Comparison of ENCODE assay signal across 26 cellular contexts in genomic region chr5:10678236-10678635, GRCh38.
A peak's percentile ranks its signal among the peaks of the same experiment; 100 is the strongest.
DNase-seq lines count a peak whose midpoint lies in the region; ATAC-seq and TF ChIP-seq lines count a peak whose summit lies in the region.
"Had no signal": no experiment of that assay in that cellular context is flagged by ENCODE, and none has a peak within 500 bp of the region (broad histone marks: within the 10 kb centered on the region; RNA-seq: fewer than 3 reads in every experiment).

No MANE protein-coding gene starts in this region.

- no peak overlapping the region for H3K4me3 Mint-ChIP-seq in HFFc6
- no peak overlapping the region for H3K4me3 Mint-ChIP-seq in activated T-helper 17 cell treated with anti-CD3 and anti-CD28 coated beads, Interleukin-2, amount 50 U/mL, for 72 hours
- H3K4me3 Mint-ChIP-seq: activated B cell treated with CpG ODN at 0.5 μM for 24 hours; activated CD8-positive, alpha-beta memory T cell treated with anti-CD3 and anti-CD28 coated beads, Interleukin-2, amount 10 ng/mL, durations not matched to agents 7 days and 5 days; activated naive CD4-positive, alpha-beta T cell treated with anti-CD3 and anti-CD28 coated beads for 36 hours; CD4-positive, CD25-positive, alpha-beta regulatory T cell; stimulated activated naive B cell treated with anti-CD40 and anti-IgM and Interleukin-4, amounts not matched to agents 10 μg/mL and 1 μg/mL and 100 μg/mL, for 72 hours had no signal

- in situ Hi-C loops in astrocyte of the cerebellum (cut with HindIII; ENCODE audit: low sequenced_read_pairs) = no loop called here

- no peak overlapping the region for H2BK5ac ChIP-seq in mesenchymal stem cell (ENCODE audit: low read depth, low read length, poor library complexity, severe bottlenecking)

- H3K9ac ChIP-seq in mesenchymal stem cell (ENCODE audit: low read length) = no peak overlapping the region

- H3K14ac ChIP-seq in mesenchymal stem cell (ENCODE audit: low read length in 2 of 2) = no peak overlapping the region

- H3K4ac ChIP-seq in mesenchymal stem cell (ENCODE audit: low read depth in 1 of 2, low read length in 2 of 2) = no peak overlapping the region

- H4K8ac ChIP-seq in mesenchymal stem cell (ENCODE audit: low read length) = no peak overlapping the region

- H3K9me3 ChIP-seq in mesenchymal stem cell (ENCODE audit: control insufficient read depth, low read length) = peaks cover 11% of the 10 kb centered on the region
- H3K9me3 ChIP-seq: lower lobe of right lung, MG63, right lobe of liver, suprapubic skin had no signal

- no peak overlapping the region for H2AFZ ChIP-seq in mesenchymal stem cell (ENCODE audit: low read depth, low read length)

- ATAC-seq in activated T-helper 17 cell treated with anti-CD3 and anti-CD28 coated beads, Interleukin-2, amount 50 U/mL, for 72 hours (replicated peaks) = no peak
- ATAC-seq in GM19455 (IDR thresholded peaks at IDR 0.05; ENCODE audit: unreplicated experiment) = no peak
- ATAC-seq: activated CD8-positive, alpha-beta memory T cell treated with anti-CD3 and anti-CD28 coated beads, Interleukin-2, amount 10 ng/mL, durations not matched to agents 7 days and 5 days; lower lobe of right lung; right lobe of liver; stimulated activated naive B cell treated with anti-CD40 and anti-IgM and Interleukin-4, amounts not matched to agents 10 μg/mL and 1 μg/mL and 100 μg/mL, for 72 hours had no signal

- no peak overlapping the region for H3K23ac ChIP-seq in mesenchymal stem cell (ENCODE audit: low read length in 2 of 2)

- peaks cover 16% of the 10 kb centered on the region for H3K4me1 ChIP-seq in mesenchymal stem cell (ENCODE audit: control insufficient read depth, insufficient read depth, low read depth, low read length)
- H3K4me1 ChIP-seq: lower lobe of right lung, right lobe of liver, suprapubic skin had no signal

- H3K27ac Mint-ChIP-seq in HFFc6 = peak overlapping the region; percentile 68
- H3K27ac Mint-ChIP-seq in activated T-helper 17 cell treated with anti-CD3 and anti-CD28 coated beads, Interleukin-2, amount 50 U/mL, for 72 hours = no peak overlapping the region
- H3K27ac Mint-ChIP-seq: activated B cell treated with CpG ODN at 0.5 μM for 24 hours; activated CD8-positive, alpha-beta memory T cell treated with anti-CD3 and anti-CD28 coated beads, Interleukin-2, amount 10 ng/mL, durations not matched to agents 7 days and 5 days; activated naive CD4-positive, alpha-beta T cell treated with anti-CD3 and anti-CD28 coated beads for 36 hours had no signal

- H3K27me3 Mint-ChIP-seq in HFFc6 (ENCODE audit: insufficient read depth) = peaks cover 15% of the 10 kb centered on the region
- H3K27me3 Mint-ChIP-seq in activated T-helper 17 cell treated with anti-CD3 and anti-CD28 coated beads, Interleukin-2, amount 50 U/mL, for 72 hours = no peaks in the 10 kb centered on the region
- H3K27me3 Mint-ChIP-seq: activated B cell treated with CpG ODN at 0.5 μM for 24 hours; activated CD8-positive, alpha-beta memory T cell treated with anti-CD3 and anti-CD28 coated beads, Interleukin-2, amount 10 ng/mL, durations not matched to agents 7 days and 5 days; CD4-positive, CD25-positive, alpha-beta regulatory T cell; stimulated activated naive B cell treated with anti-CD40 and anti-IgM and Interleukin-4, amounts not matched to agents 10 μg/mL and 1 μg/mL and 100 μg/mL, for 72 hours had no signal

- H3K79me1 ChIP-seq in mesenchymal stem cell (replicated peaks; ENCODE audit: low read length, poor library complexity, severe bottlenecking) = peaks cover 30% of the 10 kb centered on the region

- peaks cover 29% of the 10 kb centered on the region for H3K36me3 Mint-ChIP-seq in HFFc6 (ENCODE audit: low read depth)
- peaks cover 42% of the 10 kb centered on the region for H3K36me3 Mint-ChIP-seq in activated T-helper 17 cell treated with anti-CD3 and anti-CD28 coated beads, Interleukin-2, amount 50 U/mL, for 72 hours (ENCODE audit: low read depth)

- H2AK5ac ChIP-seq in mesenchymal stem cell (ENCODE audit: low read length, severe bottlenecking) = no peak overlapping the region

- 100% methylated on average over 2 of the region's 2 CpGs for WGBS in mesenchymal stem cell

- peaks cover 17% of the 10 kb centered on the region for H3K4me1 Mint-ChIP-seq in HFFc6 (ENCODE audit: low read depth)
- H3K4me1 Mint-ChIP-seq in activated T-helper 17 cell treated with anti-CD3 and anti-CD28 coated beads, Interleukin-2, amount 50 U/mL, for 72 hours = no peaks in the 10 kb centered on the region
- H3K4me1 Mint-ChIP-seq: activated B cell treated with CpG ODN at 0.5 μM for 24 hours; activated CD8-positive, alpha-beta memory T cell treated with anti-CD3 and anti-CD28 coated beads, Interleukin-2, amount 10 ng/mL, durations not matched to agents 7 days and 5 days; stimulated activated naive B cell treated with anti-CD40 and anti-IgM and Interleukin-4, amounts not matched to agents 10 μg/mL and 1 μg/mL and 100 μg/mL, for 72 hours had no signal

- peaks cover 0 to 18% of the 10 kb centered on the region in 2 experiments for H3K27me3 ChIP-seq in mesenchymal stem cell (ENCODE audit: control insufficient read depth in 1 of 2, insufficient read depth in 1 of 2, low read length in 2 of 2)
- H3K27me3 ChIP-seq: cardiac muscle cell, MG63, right lobe of liver, suprapubic skin had no signal

- H3K18ac ChIP-seq in mesenchymal stem cell (ENCODE audit: low read depth in 1 of 2, low read length in 2 of 2) = no peak overlapping the region

- peak overlapping the region; percentile 75 for H3K27ac ChIP-seq in mesenchymal stem cell (ENCODE audit: low read length, poor library complexity, severe bottlenecking)
- H3K27ac ChIP-seq: cardiac muscle cell, lower lobe of right lung, right lobe of liver, suprapubic skin had no signal

- H2BK120ac ChIP-seq in mesenchymal stem cell (ENCODE audit: low read depth, low read length) = no peak overlapping the region

- no peak overlapping the region for H2BK12ac ChIP-seq in mesenchymal stem cell (ENCODE audit: low read length in 2 of 2)

- H3K9me3 Mint-ChIP-seq in HFFc6 = peaks cover 4% of the 10 kb centered on the region; the same call in 1 of the 2 replicates
- H3K9me3 Mint-ChIP-seq in activated T-helper 17 cell treated with anti-CD3 and anti-CD28 coated beads, Interleukin-2, amount 50 U/mL, for 72 hours = peaks cover 4% of the 10 kb centered on the region

- peak; percentile 68 for DNase-seq in AG20443 (ENCODE audit: low spot score)
- peak; percentile 72 for DNase-seq in HFFc6
- peak; percentile 52 for DNase-seq in astrocyte of the cerebellum (ENCODE audit: low read depth)
- no peak for DNase-seq in mesenchymal stem cell
- DNase-seq in putamen (ENCODE audit: low spot score) = no peak
- DNase-seq in cerebellar nuclear complex (lab: John Stamatoyannopoulos, UW) = no peak
- DNase-seq: activated B cell treated with CpG ODN at 0.5 μM for 24 hours; activated CD4-positive, alpha-beta T cell treated with anti-CD3 and anti-CD28 coated beads, Interleukin-2, amount 50 U/mL, for 1 hour; activated CD8-positive, alpha-beta memory T cell treated with anti-CD3 and anti-CD28 coated beads, Interleukin-2, amount 10 ng/mL, durations not matched to agents 7 days and 5 days; activated naive CD4-positive, alpha-beta T cell treated with anti-CD3 and anti-CD28 coated beads for 36 hours; amniotic stem cell; CD4-positive, CD25-positive, alpha-beta regulatory T cell; HCEC 1CT; lower lobe of right lung; MG63; NCI-H1105 treated with DMSO at 0.1 percent for 48 hours; NCI-H2029 treated with DMSO at 0.1 percent for 48 hours; NCI-H526; right lobe of liver; SIG-M5; stimulated activated naive B cell treated with anti-CD40 and anti-IgM and Interleukin-4, amounts not matched to agents 10 μg/mL and 1 μg/mL and 100 μg/mL, for 72 hours; T1000 had no signal

- TF ChIP-seq CTCF in HFFc6 (IDR thresholded peaks at IDR 0.05) = no peak
- no peak for TF ChIP-seq CTCF in astrocyte of the cerebellum (IDR thresholded peaks at IDR 0.05; ENCODE audit: low read depth, low read length, missing control alignments)

- no peak overlapping the region for H4K91ac ChIP-seq in mesenchymal stem cell (ENCODE audit: low read length)

- H2BK15ac ChIP-seq in mesenchymal stem cell (ENCODE audit: low read depth, poor library complexity, severe bottlenecking) = no peak overlapping the region

- H3K4me3 ChIP-seq in astrocyte of the cerebellum (ENCODE audit: low read depth, low read length) (no peak overlapping the region), mesenchymal stem cell (ENCODE audit: insufficient read depth in 1 of 2, low read depth in 1 of 2, low read length in 2 of 2) (no peak overlapping the region)
- H3K4me3 ChIP-seq: cardiac muscle cell, lower lobe of right lung, MG63, right lobe of liver, suprapubic skin had no signal

- peaks cover 58 to 61% of the 10 kb centered on the region in 2 experiments for H3K36me3 ChIP-seq in mesenchymal stem cell (ENCODE audit: control insufficient read depth in 1 of 2, insufficient read depth in 2 of 2, low read depth in 1 of 2, low read length in 2 of 2)

- no peak overlapping the region for H3K4me2 ChIP-seq in mesenchymal stem cell (ENCODE audit: low read length, poor library complexity, severe bottlenecking)

Comparison
In these comparisons a context has a peak if more than half of its experiments do, and no peak if none do; other contexts are left out.
1. DNase-seq: peak in AG20443 (single experiment), HFFc6 (single experiment) and astrocyte of the cerebellum (single experiment); none in mesenchymal stem cell (single experiment), putamen (single experiment) and cerebellar nuclear complex (0 of 2).